17 cellular contexts compared by ENCODE assay signal in the genomic region with DNA sequence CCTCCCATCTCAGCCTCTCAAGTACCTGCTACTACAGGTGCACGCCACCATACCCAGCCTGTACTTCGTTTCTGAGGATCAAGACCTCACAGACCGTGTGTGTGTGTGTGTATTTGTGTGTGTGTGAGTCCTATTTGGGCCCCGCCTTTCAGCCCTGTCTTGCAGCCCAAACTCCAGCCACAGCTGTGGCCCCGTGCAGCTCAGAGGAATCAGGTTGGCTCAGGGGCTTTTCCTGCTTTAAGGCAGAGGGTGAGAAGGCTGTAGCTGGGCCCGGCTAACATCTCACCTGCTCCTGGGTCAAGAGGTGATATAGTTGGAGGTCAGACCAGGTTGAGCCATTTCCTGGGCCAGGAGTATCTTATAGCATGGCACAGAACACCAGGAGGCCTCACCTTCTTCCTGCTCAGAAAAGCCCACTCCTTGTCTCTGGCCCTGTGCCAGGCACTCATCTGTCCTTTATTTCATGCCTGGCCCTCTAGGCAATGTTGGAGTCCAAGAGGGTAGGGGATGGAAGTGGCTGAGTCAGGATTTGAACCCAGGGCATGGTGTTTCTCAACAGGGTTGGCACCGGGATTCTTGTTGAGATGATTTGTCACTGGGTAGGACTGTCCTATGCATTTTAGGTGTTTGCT. TPM values are rescaled to one million over a fixed set of nuclear protein-coding genes. Genes with fewer than 3 reads are reported as not detected.
DNase-seq lines count a peak whose midpoint lies in the region; ATAC-seq, FAIRE-seq and TF ChIP-seq lines count a peak whose summit lies in the region.
"Had no signal": no experiment of that assay in that cellular context is flagged by ENCODE, and none has a peak within 500 bp of the region (broad histone marks: within the 10 kb centered on the region; RNA-seq: fewer than 3 reads in every experiment).

No MANE protein-coding gene starts in this region.

- ATAC-seq in GM23338 (no peak), K562 (no peak), HG03571 (IDR thresholded peaks at IDR 0.05; ENCODE audit: unreplicated experiment) (no peak), HG03139 (IDR thresholded peaks at IDR 0.05; ENCODE audit: unreplicated experiment) (no peak), GM19397 (IDR thresholded peaks at IDR 0.05; ENCODE audit: unreplicated experiment) (no peak)

- no peak overlapping the region for H4K91ac ChIP-seq in neuronal stem cell (ENCODE audit: low read depth, low read length, poor library complexity)

- H3K79me2 ChIP-seq in GM23338 (replicated peaks; ENCODE audit: insufficient read depth) (peaks cover 13% of the 10 kb centered on the region; the same call in 1 of the 2 replicates), K562 (ENCODE audit: control insufficient read depth, insufficient read depth, low read length) (peaks cover 30% of the 10 kb centered on the region)

- H3K14ac ChIP-seq in neuronal stem cell (ENCODE audit: low read length) = no peak overlapping the region

- TF ChIP-seq CTCF in GM23338 (conservative IDR thresholded peaks at IDR 0.05; ENCODE audit: low read depth in 2 of 2) (no peak), K562 (IDR thresholded peaks at IDR 0.05 in 2 of 3, conservative IDR thresholded peaks at IDR 0.05 in 1 of 3; ENCODE audit: insufficient read depth in 2 of 3, low read depth in 1 of 3, low read length in 3 of 3) (no peak)

- H2BK5ac ChIP-seq in neuronal stem cell (ENCODE audit: low read length) = no peak overlapping the region

- TF ChIP-seq EP300 in K562 (IDR thresholded peaks at IDR 0.05; ENCODE audit: low read length) = no peak

- H3K27ac Mint-ChIP-seq in activated naive CD4-positive, alpha-beta T cell treated with anti-CD3 and anti-CD28 coated beads, Interleukin-2, amount 10 ng/mL, durations not matched to agents 7 days and 5 days = peak overlapping the region; percentile 62
- H3K27ac Mint-ChIP-seq in activated naive CD4-positive, alpha-beta T cell treated with anti-CD3 and anti-CD28 coated beads for 36 hours = no peak overlapping the region
- H3K27ac Mint-ChIP-seq in GM23338 = no peak overlapping the region

- CTCF ChIA-PET in activated naive CD4-positive, alpha-beta T cell treated with anti-CD3 and anti-CD28 coated beads, Interleukin-2, amount 10 ng/mL, durations not matched to agents 7 days and 5 days (lab: Charles Lee) = interaction anchor here (0.6 to 1.7 kb wide), 12 partner anchors 10 to 337 kb away, joined by 3 to 11 read pairs (median 4); no protein-coding TSS in a partner anchor
- CTCF ChIA-PET in activated naive CD4-positive, alpha-beta T cell treated with anti-CD3 and anti-CD28 coated beads for 36 hours (lab: Charles Lee) = interaction anchor here (0.6 to 1.6 kb wide), 9 partner anchors 9 to 1289 kb away, joined by 3 to 8 read pairs (median 4); a partner anchor contains a TSS
- CTCF ChIA-PET in K562 (lab: Yijun Ruan, JAX; ENCODE audit: low intra/inter-chr PET ratio) = no interaction called here

- H2AFZ ChIP-seq in GM23338 (no peak overlapping the region), K562 (ENCODE audit: low read depth, low read length) (peak overlapping the region; percentile 92; the same call in 1 of the 2 replicates), neuronal stem cell (ENCODE audit: low read length) (no peak overlapping the region)
- H2AFZ ChIP-seq: PC-9 had no signal

- peaks cover 13% of the 10 kb centered on the region for H3F3A ChIP-seq in GM23338 (replicated peaks; ENCODE audit: low read depth)

- peaks cover 26% of the 10 kb centered on the region for H3K36me3 Mint-ChIP-seq in activated naive CD4-positive, alpha-beta T cell treated with anti-CD3 and anti-CD28 coated beads, Interleukin-2, amount 10 ng/mL, durations not matched to agents 7 days and 5 days
- peaks cover 24% of the 10 kb centered on the region for H3K36me3 Mint-ChIP-seq in activated naive CD4-positive, alpha-beta T cell treated with anti-CD3 and anti-CD28 coated beads for 36 hours (ENCODE audit: low read depth)
- peaks cover 23% of the 10 kb centered on the region for H3K36me3 Mint-ChIP-seq in GM23338 (ENCODE audit: low read depth)

- H3K27me3 ChIP-seq in GM23338 (ENCODE audit: insufficient read depth) = no peaks in the 10 kb centered on the region
- no peaks in the 10 kb centered on the region for H3K27me3 ChIP-seq in K562 (ENCODE audit: control insufficient read depth in 2 of 2, insufficient read depth in 2 of 2, low read length in 2 of 2)
- no peaks in the 10 kb centered on the region for H3K27me3 ChIP-seq in neuronal stem cell (ENCODE audit: control insufficient read depth in 3 of 3, insufficient read depth in 3 of 3, low read depth in 1 of 3, low read length in 3 of 3)
- H3K27me3 ChIP-seq: tibial artery had no signal

- no peak overlapping the region for H3K27ac ChIP-seq in GM23338 (ENCODE audit: low read depth)
- no peak overlapping the region for H3K27ac ChIP-seq in K562 (ENCODE audit: extremely low read depth, low read depth, low read length)
- no peak overlapping the region for H3K27ac ChIP-seq in neuronal stem cell (replicated peaks; ENCODE audit: low read length)
- H3K27ac ChIP-seq: PC-9 had no signal

- H3K9me2 ChIP-seq in GM23338 (ENCODE audit: insufficient read depth) = no peaks in the 10 kb centered on the region

- H3K79me1 ChIP-seq in neuronal stem cell (ENCODE audit: low read depth, low read length) = peaks cover 9% of the 10 kb centered on the region

- DNase-seq in activated naive CD4-positive, alpha-beta T cell treated with anti-CD3 and anti-CD28 coated beads, Interleukin-2, amount 10 ng/mL, durations not matched to agents 7 days and 5 days = no peak
- no peak for DNase-seq in activated naive CD4-positive, alpha-beta T cell treated with anti-CD3 and anti-CD28 coated beads for 36 hours
- DNase-seq in GM23338 (ENCODE audit: low spot score) (no peak), K562 (ENCODE audit: extremely low read depth in 1 of 4, low spot score in 3 of 4) (no peak), neuronal stem cell (ENCODE audit: low spot score) (no peak)

- peak overlapping the region; percentile 63 for H2BK120ac ChIP-seq in neuronal stem cell (ENCODE audit: low read depth, low read length)

- H3K4me1 ChIP-seq in GM23338 (ENCODE audit: insufficient read depth) = peaks cover 9% of the 10 kb centered on the region; the same call in 1 of the 2 replicates
- peaks cover 35 to 46% of the 10 kb centered on the region in 2 experiments for H3K4me1 ChIP-seq in K562 (replicated peaks in 1 of 2; ENCODE audit: control insufficient read depth in 2 of 2, insufficient read depth in 2 of 2, low read length in 2 of 2)
- peaks cover 9 to 21% of the 10 kb centered on the region in 2 donors for H3K4me1 ChIP-seq in neuronal stem cell (ENCODE audit: control insufficient read depth in 2 of 2, insufficient read depth in 1 of 2, low read depth in 1 of 2, low read length in 2 of 2)

- H4K20me1 ChIP-seq in GM23338 (replicated peaks; ENCODE audit: insufficient read depth) (no peaks in the 10 kb centered on the region), K562 (replicated peaks; ENCODE audit: control insufficient read depth, insufficient read depth, low read length) (no peaks in the 10 kb centered on the region)

- BruUV-seq in K562 (replicated peaks; lab: Mats Ljungman, UMichigan) = no TSS peak

- in situ Hi-C loops in K562 (cut with MboI) = no loop called here

- no peak for TF ChIP-seq POLR2A in K562 (conservative IDR thresholded peaks at IDR 0.05)

- H3K27me3 Mint-ChIP-seq in activated naive CD4-positive, alpha-beta T cell treated with anti-CD3 and anti-CD28 coated beads, Interleukin-2, amount 10 ng/mL, durations not matched to agents 7 days and 5 days = no peaks in the 10 kb centered on the region
- H3K27me3 Mint-ChIP-seq in activated naive CD4-positive, alpha-beta T cell treated with anti-CD3 and anti-CD28 coated beads for 36 hours (ENCODE audit: low read depth) = no peaks in the 10 kb centered on the region
- H3K27me3 Mint-ChIP-seq in GM23338 (ENCODE audit: insufficient read depth, low read depth, poor library complexity) = peaks cover 32% of the 10 kb centered on the region

- H3K9me3 ChIP-seq in K562 (replicated peaks; ENCODE audit: control insufficient read depth, insufficient read depth, low read depth, low read length) (no peaks in the 10 kb centered on the region), neuronal stem cell (replicated peaks in 1 of 2; ENCODE audit: control insufficient read depth in 2 of 2, insufficient read depth in 1 of 2, low read depth in 1 of 2, low read length in 2 of 2) (no peaks in the 10 kb centered on the region)
- H3K9me3 ChIP-seq: tibial artery had no signal

- WGBS in K562 (ENCODE audit: insufficient coverage, low coverage, missing lambda C conversion rate) = 57% methylated on average over 7 of the region's 7 CpGs
- no CpG with 5 or more reads among the region's 7 CpGs for WGBS in neuronal stem cell (ENCODE audit: extremely low coverage in 2 of 2, insufficient read length in 2 of 2, insufficient replicate concordance in 1 of 2), 2 donors

- H3K4me3 ChIP-seq in GM23338 (no peak overlapping the region), K562 (no peak overlapping the region), neuronal stem cell (ENCODE audit: low read length in 2 of 2) (no peak overlapping the region)
- H3K4me3 ChIP-seq: coronary artery, PC-9, tibial artery had no signal

- peak overlapping the region; percentile 56 for H3K23ac ChIP-seq in neuronal stem cell (ENCODE audit: low read depth, low read length, poor library complexity)

- no peak overlapping the region for H2BK15ac ChIP-seq in neuronal stem cell (ENCODE audit: low read length)

- peaks cover 86% of the 10 kb centered on the region for H3K4me1 Mint-ChIP-seq in activated naive CD4-positive, alpha-beta T cell treated with anti-CD3 and anti-CD28 coated beads, Interleukin-2, amount 10 ng/mL, durations not matched to agents 7 days and 5 days
- H3K4me1 Mint-ChIP-seq in activated naive CD4-positive, alpha-beta T cell treated with anti-CD3 and anti-CD28 coated beads for 36 hours (ENCODE audit: low read depth) = peaks cover 57% of the 10 kb centered on the region
- H3K4me1 Mint-ChIP-seq in GM23338 = peaks cover 28% of the 10 kb centered on the region

- no peaks in the 10 kb centered on the region for H3K9me3 Mint-ChIP-seq in activated naive CD4-positive, alpha-beta T cell treated with anti-CD3 and anti-CD28 coated beads, Interleukin-2, amount 10 ng/mL, durations not matched to agents 7 days and 5 days
- no peaks in the 10 kb centered on the region for H3K9me3 Mint-ChIP-seq in activated naive CD4-positive, alpha-beta T cell treated with anti-CD3 and anti-CD28 coated beads for 36 hours
- H3K9me3 Mint-ChIP-seq in GM23338 = no peaks in the 10 kb centered on the region; the same call in 2 of the 3 replicates

- peaks cover 3% of the 10 kb centered on the region; the same call in 1 of the 2 replicates for H3K36me3 ChIP-seq in GM23338 (ENCODE audit: insufficient read depth)
- H3K36me3 ChIP-seq in K562 (ENCODE audit: control insufficient read depth, insufficient read depth, low read length) = peaks cover 21% of the 10 kb centered on the region
- peaks cover 11 to 23% of the 10 kb centered on the region in 2 donors for H3K36me3 ChIP-seq in neuronal stem cell (replicated peaks in 1 of 2; ENCODE audit: control insufficient read depth in 2 of 2, insufficient read depth in 2 of 2, low read length in 2 of 2)

- no peak overlapping the region for H2BK12ac ChIP-seq in neuronal stem cell (ENCODE audit: low read length)

- intact Hi-C loops in activated naive CD4-positive, alpha-beta T cell treated with anti-CD3 and anti-CD28 coated beads for 36 hours (cut with micrococcal nuclease) = loop anchor here (5.0 to 10.0 kb wide), 2 partner anchors 498 to 911 kb away; a partner anchor contains a TSS
- intact Hi-C loops in K562 (cut with micrococcal nuclease) = no loop called here

- TF ChIP-seq RAD21 in K562 (CRISPR knock-in tag; conservative IDR thresholded peaks at IDR 0.05 in 1 of 2, IDR thresholded peaks at IDR 0.05 in 1 of 2) = no peak

- no peak overlapping the region for H3K18ac ChIP-seq in neuronal stem cell (ENCODE audit: low read length)

- H3K4me2 ChIP-seq in GM23338 (no peak overlapping the region), K562 (ENCODE audit: insufficient read depth, low read length) (no peak overlapping the region), neuronal stem cell (ENCODE audit: insufficient read depth, low read length, poor library complexity, severe bottlenecking) (no peak overlapping the region)

- H3K4me3 Mint-ChIP-seq in activated naive CD4-positive, alpha-beta T cell treated with anti-CD3 and anti-CD28 coated beads, Interleukin-2, amount 10 ng/mL, durations not matched to agents 7 days and 5 days = peak overlapping the region; percentile 3
- H3K4me3 Mint-ChIP-seq in activated naive CD4-positive, alpha-beta T cell treated with anti-CD3 and anti-CD28 coated beads for 36 hours = no peak overlapping the region
- peak overlapping the region; percentile 26; the same call in 1 of the 3 replicates for H3K4me3 Mint-ChIP-seq in GM23338

- H3K9me1 ChIP-seq in K562 (ENCODE audit: control insufficient read depth, insufficient read depth, low read length) = no peaks in the 10 kb centered on the region

- FAIRE-seq in K562 (lab: Jason Lieb, UNC) = no peak
- FAIRE-seq: astrocyte had no signal

- H3K9ac ChIP-seq in K562 (ENCODE audit: insufficient read depth in 1 of 2, low read depth in 2 of 2, low read length in 2 of 2) (0 out of 4 replicates have a peak overlapping the region, but pooled peaks of 1 of the 2 experiments have one; percentile 30), neuronal stem cell (ENCODE audit: low read depth, low read length, poor library complexity) (no peak overlapping the region)

- H2AK5ac ChIP-seq in neuronal stem cell (ENCODE audit: low read depth, low read length) = no peak overlapping the region

- H3K4ac ChIP-seq in neuronal stem cell (ENCODE audit: low read length) = no peak overlapping the region

- POLR2A ChIA-PET in K562 (lab: Yijun Ruan, JAX) = interaction anchor here (0.5 to 1.2 kb wide), 6 partner anchors 9 to 625 kb away, joined by 3 to 8 read pairs (median 4); a partner anchor contains a TSS

- H4K8ac ChIP-seq in neuronal stem cell (ENCODE audit: low read depth, low read length) = no peak overlapping the region

RNA-seq across cellular contexts. Expression of a gene that starts 1.6 kb away (rescaled TPM):
- 10 to 100 TPM; 50.9 to 51.2 TPM for total RNA-seq in activated naive CD4-positive, alpha-beta T cell treated with anti-CD3 and anti-CD28 coated beads for 36 hours
- 12.4 and 15.9 TPM in 2 replicates for total RNA-seq in GM23338 (2014; rRNA removed; shearing (Covaris generic))
- 17.8 and 20.8 TPM in 2 replicates for polyA plus RNA-seq in GM23338 (2016; fragmentation: Nextera tagmentation; extraction: Ambion mirVana)
- 203 and 378 TPM in 2 replicates for total RNA-seq in K562 (2011; cell fraction: chromatin; rRNA removed; ENCODE audit: low replicate concordance)
- total RNA-seq in K562 (2011; cell fraction: nucleolus; rRNA removed) = 205 and 217 TPM in 2 replicates
- total RNA-seq in K562 (2011; cell fraction: nucleoplasm; rRNA removed) = 219 and 287 TPM in 2 replicates
- 18.6 and 21.6 TPM in 2 replicates for total RNA-seq in K562 (2014; rRNA removed)
- total RNA-seq in K562 (2014; rRNA removed; fragmentation: Illumina TruSeq; extraction: Trizol) = 13.9 and 18.4 TPM in 2 replicates
- 16.7 and 17.1 TPM in 2 replicates for total RNA-seq in K562 (2015; rRNA removed; fragmentation: Illumina TruSeq; extraction: Trizol)
- total RNA-seq in K562 (2021) = 34.0 and 34.7 TPM in 2 replicates
- 25.6 and 40.7 TPM in 2 replicates for polyA plus RNA-seq in K562 (2011; rRNA removed)
- polyA plus RNA-seq in K562 (2011; cell fraction: cytosol; rRNA removed) = 18.3 and 25.8 TPM in 2 replicates
- polyA plus RNA-seq in K562 (2011; cell fraction: nucleus; rRNA removed) = 126 and 156 TPM in 2 replicates
- 19.8 and 52.3 TPM in 2 replicates for polyA plus RNA-seq in K562 (2012)
- polyA plus RNA-seq in K562 (2014; fragmentation: Illumina TruSeq; extraction: Trizol) = 19.6 and 20.1 TPM in 2 replicates
- 1 to 10 TPM; 4.7 to 6.5 TPM for polyA plus RNA-seq in K562 (2014; fragmentation: Nextera tagmentation; extraction: Ambion mirVana)
- polyA plus RNA-seq in K562 (2014; rRNA removed) = 31.9 and 32.0 TPM in 2 replicates
- polyA minus RNA-seq in K562 (2011; rRNA and poly(A)+ RNA removed) = 33.9 and 36.4 TPM in 2 replicates
- 9.2 and 15.5 TPM in 2 replicates for polyA minus RNA-seq in K562 (2011; cell fraction: cytosol; rRNA and poly(A)+ RNA removed)
- polyA minus RNA-seq in K562 (2011; cell fraction: nucleus; rRNA and poly(A)+ RNA removed) = 71.5 and 72.2 TPM in 2 replicates
- 13.6 TPM for polyA plus RNA-seq in neuronal stem cell (2013, experiment 1 of 2)
- 13.2 TPM for polyA plus RNA-seq in neuronal stem cell (2013, experiment 2 of 2)

RNA-seq across cellular contexts. Expression of a gene that starts 29.9 kb away (rescaled TPM):
- 100 to 1,000 TPM; 251 to 262 TPM for total RNA-seq in activated naive CD4-positive, alpha-beta T cell treated with anti-CD3 and anti-CD28 coated beads for 36 hours
- total RNA-seq in GM23338 (2014; rRNA removed; shearing (Covaris generic)) = 304 and 345 TPM in 2 replicates
- polyA plus RNA-seq in GM23338 (2016; fragmentation: Nextera tagmentation; extraction: Ambion mirVana) (579 and 599 TPM in 2 replicates), K562 (2011; rRNA removed) (160 and 253 TPM in 2 replicates), K562 (2014; fragmentation: Illumina TruSeq; extraction: Trizol) (284 and 307 TPM in 2 replicates), K562 (2014; fragmentation: Nextera tagmentation; extraction: Ambion mirVana) (10 to 100 TPM; 34.6 to 44.7 TPM), K562 (2014; rRNA removed) (404 and 425 TPM in 2 replicates)
- 107 and 112 TPM in 2 replicates for total RNA-seq in K562 (2011; cell fraction: chromatin; rRNA removed; ENCODE audit: low replicate concordance)
- total RNA-seq in K562 (2011; cell fraction: nucleolus; rRNA removed) = 50.4 and 55.9 TPM in 2 replicates
- 93.1 and 119 TPM in 2 replicates for total RNA-seq in K562 (2011; cell fraction: nucleoplasm; rRNA removed)
- total RNA-seq in K562 (2014; rRNA removed) (236 and 251 TPM in 2 replicates), K562 (2014; rRNA removed; fragmentation: Illumina TruSeq; extraction: Trizol) (193 and 210 TPM in 2 replicates), K562 (2015; rRNA removed; fragmentation: Illumina TruSeq; extraction: Trizol) (213 and 223 TPM in 2 replicates), K562 (2021) (299 and 351 TPM in 2 replicates)
- polyA plus RNA-seq in K562 (2011; cell fraction: cytosol; rRNA removed) = 229 and 236 TPM in 2 replicates
- 131 TPM in 2 replicates for polyA plus RNA-seq in K562 (2011; cell fraction: nucleus; rRNA removed)
- polyA plus RNA-seq in K562 (2012) = 175 and 305 TPM in 2 replicates
- 75.6 and 103 TPM in 2 replicates for polyA minus RNA-seq in K562 (2011; rRNA and poly(A)+ RNA removed)
- 69.1 and 82.2 TPM in 2 replicates for polyA minus RNA-seq in K562 (2011; cell fraction: cytosol; rRNA and poly(A)+ RNA removed)
- polyA minus RNA-seq in K562 (2011; cell fraction: nucleus; rRNA and poly(A)+ RNA removed) = 31.9 and 48.4 TPM in 2 replicates
- polyA plus RNA-seq in neuronal stem cell (2013, experiment 1 of 2) = 252 TPM
- polyA plus RNA-seq in neuronal stem cell (2013, experiment 2 of 2) = 248 TPM

RNA-seq across cellular contexts. Expression of a gene that starts 47.1 kb away (rescaled TPM):
- total RNA-seq in activated naive CD4-positive, alpha-beta T cell treated with anti-CD3 and anti-CD28 coated beads for 36 hours = not detected
- 0.07 and 0.08 TPM in 2 replicates for total RNA-seq in GM23338 (2014; rRNA removed; shearing (Covaris generic))
- polyA plus RNA-seq in GM23338 (2016; fragmentation: Nextera tagmentation; extraction: Ambion mirVana) (not detected in 2 replicates), K562 (2011; rRNA removed) (0.03 TPM in 1 of 2 replicates, not detected in the other), K562 (2014; fragmentation: Illumina TruSeq; extraction: Trizol) (not detected in 2 replicates), K562 (2014; fragmentation: Nextera tagmentation; extraction: Ambion mirVana) (not detected), K562 (2014; rRNA removed) (not detected in 2 replicates)
- total RNA-seq in K562 (2011; cell fraction: chromatin; rRNA removed; ENCODE audit: low replicate concordance) = 0.14 TPM in 1 of 2 replicates, not detected in the other
- total RNA-seq in K562 (2011; cell fraction: nucleolus; rRNA removed) = not detected in 2 replicates
- not detected in 2 replicates for total RNA-seq in K562 (2011; cell fraction: nucleoplasm; rRNA removed)
- total RNA-seq in K562 (2014; rRNA removed) (not detected in 2 replicates), K562 (2014; rRNA removed; fragmentation: Illumina TruSeq; extraction: Trizol) (0.04 TPM in 1 of 2 replicates, not detected in the other), K562 (2015; rRNA removed; fragmentation: Illumina TruSeq; extraction: Trizol) (not detected in 2 replicates), K562 (2021) (not detected in 2 replicates)
- not detected in 2 replicates for polyA plus RNA-seq in K562 (2011; cell fraction: cytosol; rRNA removed)
- not detected in 2 replicates for polyA plus RNA-seq in K562 (2011; cell fraction: nucleus; rRNA removed)
- polyA plus RNA-seq in K562 (2012) = not detected in 2 replicates
- 0.06 TPM in 1 of 2 replicates, not detected in the other for polyA minus RNA-seq in K562 (2011; rRNA and poly(A)+ RNA removed)
- not detected in 2 replicates for polyA minus RNA-seq in K562 (2011; cell fraction: cytosol; rRNA and poly(A)+ RNA removed)
- polyA minus RNA-seq in K562 (2011; cell fraction: nucleus; rRNA and poly(A)+ RNA removed) = not detected in 2 replicates
- polyA plus RNA-seq in neuronal stem cell (2013, experiment 1 of 2) = not detected
- polyA plus RNA-seq in neuronal stem cell (2013, experiment 2 of 2) = not detected
- total RNA-seq: astrocyte, fibroblast of villous mesenchyme, left lobe of liver, myocyte, PC-9, renal cortical epithelial cell, SK-MEL-5 had no signal
